ENCODE assay signal across 9 cellular contexts in genomic region chr19:13953021-13953531, GRCh38. TPM values are rescaled to one million over a fixed set of nuclear protein-coding genes. Genes with fewer than 3 reads are reported as not detected.
DNase-seq lines count a peak whose midpoint lies in the region; ATAC-seq and TF ChIP-seq lines count a peak whose summit lies in the region.
"Had no signal": no experiment of that assay in that cellular context is flagged by ENCODE, and none has a peak within 500 bp of the region (broad histone marks: within the 10 kb centered on the region; RNA-seq: fewer than 3 reads in every experiment).

No MANE protein-coding gene starts in this region.

- peaks cover 6% of the 10 kb centered on the region; the same call in 1 of the 2 replicates for H4K20me1 ChIP-seq in DOHH2 (ENCODE audit: control insufficient read depth, insufficient read depth, low read depth, low read length)

- H3K9me2 ChIP-seq in DOHH2 (replicated peaks; ENCODE audit: control insufficient read depth, low read length) = no peaks in the 10 kb centered on the region

- peaks cover 16% of the 10 kb centered on the region for H3K4me1 ChIP-seq in DOHH2 (ENCODE audit: control insufficient read depth, low read length)

- no peak for ATAC-seq in stimulated activated naive CD8-positive, alpha-beta T cell treated with anti-CD3 and anti-CD28 coated beads, Interleukin-15, amount 100 ng/mL, for 72 hours
- ATAC-seq in omental fat pad (ENCODE audit: low FRiP score) = no peak

- H3K4me3 ChIP-seq in DOHH2 (ENCODE audit: low read length) (peak overlapping the region; percentile 97), cardiac fibroblast (replicated peaks in 1 of 2; ENCODE audit: low read depth in 2 of 2, low read length in 2 of 2) (peak overlapping the region; percentile 74 to 80), kidney epithelial cell (ENCODE audit: low read depth, low read length) (peak overlapping the region; percentile 88)

- no peaks in the 10 kb centered on the region for H3K9me3 Mint-ChIP-seq in stimulated activated naive CD8-positive, alpha-beta T cell treated with anti-CD3 and anti-CD28 coated beads, Interleukin-15, amount 100 ng/mL, for 72 hours

- no peaks in the 10 kb centered on the region for H3K9me3 ChIP-seq in DOHH2 (ENCODE audit: control insufficient read depth, insufficient read depth, low read length)

- peaks cover 36% of the 10 kb centered on the region for H3K36me3 ChIP-seq in DOHH2 (ENCODE audit: control insufficient read depth, low read length)
- peaks cover 1% of the 10 kb centered on the region for H3K36me3 ChIP-seq in kidney epithelial cell (ENCODE audit: control insufficient read depth, insufficient read depth, low read length)

- TF ChIP-seq CTCF in DOHH2 (IDR thresholded peaks at IDR 0.05; ENCODE audit: low read depth, low read length, poor library complexity, severe bottlenecking) = no peak
- TF ChIP-seq CTCF in cardiac fibroblast (IDR thresholded peaks at IDR 0.05; ENCODE audit: low read depth, low read length) = no peak
- TF ChIP-seq CTCF in kidney epithelial cell (IDR thresholded peaks at IDR 0.05; ENCODE audit: insufficient read depth, low read length, poor library complexity, severe bottlenecking) = peak; percentile 13
- no peak for TF ChIP-seq CTCF in omental fat pad (IDR thresholded peaks at IDR 0.05)

- no peaks in the 10 kb centered on the region for H3K27me3 ChIP-seq in DOHH2 (ENCODE audit: control insufficient read depth, low read length)
- H3K27me3 ChIP-seq in kidney epithelial cell (ENCODE audit: control insufficient read depth, insufficient read depth, low read length) = no peaks in the 10 kb centered on the region

- H3F3A ChIP-seq in DOHH2 (ENCODE audit: control insufficient read depth, insufficient read depth) = no peaks in the 10 kb centered on the region

- H3K79me2 ChIP-seq in DOHH2 (ENCODE audit: control insufficient read depth, low read length) = peaks cover 28% of the 10 kb centered on the region

- peak overlapping the region; percentile 77 for H3K4me2 ChIP-seq in DOHH2 (ENCODE audit: low read length)

- H3K27ac ChIP-seq in DOHH2 (ENCODE audit: low read depth, low read length) = peak overlapping the region; percentile 58; the same call in 1 of the 2 replicates

- peak overlapping the region; percentile 89 to 96 for H3K27ac Mint-ChIP-seq in stimulated activated naive CD8-positive, alpha-beta T cell treated with anti-CD3 and anti-CD28 coated beads, Interleukin-15, amount 100 ng/mL, for 72 hours

- DNase-seq in MV-4-11 (lab: John Stamatoyannopoulos, UW) = peak; percentile 30
- DNase-seq in cardiac fibroblast (ENCODE audit: low read depth in 2 of 2) = peak; percentile 63 to 69
- no peak for DNase-seq in kidney epithelial cell (ENCODE audit: low read depth)
- no peak for DNase-seq in stimulated activated naive CD8-positive, alpha-beta T cell treated with anti-CD3 and anti-CD28 coated beads, Interleukin-15, amount 100 ng/mL, for 72 hours
- DNase-seq in NCI-H2171 (lab: John Stamatoyannopoulos, UW) = no peak
- DNase-seq in omental fat pad (ENCODE audit: low spot score) = no peak
- no peak for DNase-seq in NCI-H1694 (lab: John Stamatoyannopoulos, UW)

- H3K4me1 Mint-ChIP-seq in stimulated activated naive CD8-positive, alpha-beta T cell treated with anti-CD3 and anti-CD28 coated beads, Interleukin-15, amount 100 ng/mL, for 72 hours = peaks cover 27% of the 10 kb centered on the region

- H3K4me3 Mint-ChIP-seq in stimulated activated naive CD8-positive, alpha-beta T cell treated with anti-CD3 and anti-CD28 coated beads, Interleukin-15, amount 100 ng/mL, for 72 hours = peak overlapping the region; percentile 87 to 100

- no peaks in the 10 kb centered on the region for H3K27me3 Mint-ChIP-seq in stimulated activated naive CD8-positive, alpha-beta T cell treated with anti-CD3 and anti-CD28 coated beads, Interleukin-15, amount 100 ng/mL, for 72 hours

RNA-seq across cellular contexts. Expression of gene DCAF15, which starts 0.8 kb away (rescaled TPM):
- total RNA-seq in kidney epithelial cell (23.7 and 37.2 TPM in 2 replicates), omental fat pad (10 to 100 TPM in 3 of 4 donors, 1 to 10 TPM in 1; 8.9 to 22.9 (median 11.9) TPM)

RNA-seq across cellular contexts. Expression of gene PODNL1, which starts 14.9 kb away (rescaled TPM):
- total RNA-seq in kidney epithelial cell = not detected in 2 replicates
- not detected for total RNA-seq in omental fat pad
- total RNA-seq: temporal lobe had no signal

RNA-seq across cellular contexts. Expression of gene CC2D1A, which starts 47.1 kb away (rescaled TPM):
- total RNA-seq in kidney epithelial cell (26.5 and 32.0 TPM in 2 replicates), omental fat pad (10 to 100 TPM; 12.3 to 24.9 (median 15.6) TPM)

RNA-seq across cellular contexts. Expression of gene BRME1, which starts 47.2 kb away (rescaled TPM):
- total RNA-seq in kidney epithelial cell (1.7 and 2.5 TPM in 2 replicates), omental fat pad (under 1 TPM in 2 of 4 donors, not detected in 2; 0.46 to 0.95 TPM)

RNA-seq across cellular contexts. Expression of gene RFX1, which starts 53.0 kb away (rescaled TPM):
- total RNA-seq in kidney epithelial cell (6.8 and 7.0 TPM in 2 replicates), omental fat pad (1 to 10 TPM; 2.8 to 7.6 (median 3.2) TPM)

Comparison
In these comparisons a context has a peak if more than half of its experiments do, and no peak if none do; other contexts are left out.
1. DNase-seq: peak in MV-4-11 (single experiment) and cardiac fibroblast (2 of 2); none in kidney epithelial cell (single experiment), stimulated activated naive CD8-positive, alpha-beta T cell treated with anti-CD3 and anti-CD28 coated beads, Interleukin-15, amount 100 ng/mL, for 72 hours (0 of 2), NCI-H2171 (single experiment), omental fat pad (single experiment) and NCI-H1694 (single experiment).
2. Peak in every context shown above with its lines, with median percentiles within 50 percentile points of each other: H3K4me3 ChIP-seq.